18 cellular contexts compared by ENCODE assay signal in genomic region chr1:143721024-143721373, GRCh38.
DNase-seq lines count a peak whose midpoint lies in the region; ATAC-seq and TF ChIP-seq lines count a peak whose summit lies in the region.
"Had no signal": no experiment of that assay in that cellular context is flagged by ENCODE, and none has a peak within 500 bp of the region (broad histone marks: within the 10 kb centered on the region; RNA-seq: fewer than 3 reads in every experiment).

No MANE protein-coding gene starts in this region.

- CTCF ChIA-PET in Caco-2 (lab: Charles Lee), result no interaction called here

- no peak overlapping the region for H2BK120ac ChIP-seq in neuronal stem cell (ENCODE audit: low read depth, low read length)

- TF ChIP-seq CTCF in Caco-2 (IDR thresholded peaks at IDR 0.05; ENCODE audit: insufficient read depth in 1 of 2, low read depth in 1 of 2, low read length in 1 of 2, severe bottlenecking in 1 of 2, unreplicated experiment in 1 of 2) (no peak), breast epithelium (IDR thresholded peaks at IDR 0.05) (no peak)

- peak overlapping the region; percentile 95 for H3K9ac ChIP-seq in HUES6 (ENCODE audit: low read length)
- no peak overlapping the region for H3K9ac ChIP-seq in neuronal stem cell (ENCODE audit: low read depth, low read length, poor library complexity)
- H3K9ac ChIP-seq: BLaER1 had no signal

- intact Hi-C loops in Caco-2 (cut with micrococcal nuclease; ENCODE audit: unreplicated experiment), result no loop called here
- intact Hi-C loops in breast epithelium (cut with DNase I; ENCODE audit: low total_unique reads), result no loop called here

- H3K4me1 ChIP-seq in Caco-2 (0 out of 2 replicates have a peak, but pooled peaks cover 3% of the 10 kb centered on the region), HUES6 (ENCODE audit: control insufficient read depth, insufficient read depth, low read length) (peaks cover 11% of the 10 kb centered on the region), breast epithelium (no peaks in the 10 kb centered on the region), neuronal stem cell (ENCODE audit: control insufficient read depth in 2 of 2, insufficient read depth in 1 of 2, low read depth in 1 of 2, low read length in 2 of 2) (no peaks in the 10 kb centered on the region)
- H3K4me1 ChIP-seq: BLaER1, right lobe of liver had no signal

- no peak overlapping the region for H4K91ac ChIP-seq in neuronal stem cell (ENCODE audit: low read depth, low read length, poor library complexity)

- peak overlapping the region; percentile 3 for H2AFZ ChIP-seq in neuronal stem cell (ENCODE audit: low read length)

- H3K27ac ChIP-seq in HUES6 (ENCODE audit: low read depth, low read length) (no peak overlapping the region), breast epithelium (peak overlapping the region in 1 of 2 donors; percentile 48), neuronal stem cell (replicated peaks; ENCODE audit: low read length) (no peak overlapping the region)
- H3K27ac ChIP-seq: BLaER1, right lobe of liver, VCaP had no signal

- no peak overlapping the region for H3K23ac ChIP-seq in neuronal stem cell (ENCODE audit: low read depth, low read length, poor library complexity)

- no peak for TF ChIP-seq POLR2A in breast epithelium (IDR thresholded peaks at IDR 0.05)

- POLR2A ChIA-PET in Caco-2 (lab: Charles Lee), result no interaction called here

- no peak overlapping the region for H3K4me2 ChIP-seq in neuronal stem cell (ENCODE audit: insufficient read depth, low read length, poor library complexity, severe bottlenecking)
- H3K4me2 ChIP-seq: BLaER1 had no signal

- H3K4me3 ChIP-seq in Caco-2 (ENCODE audit: low read depth, low read length) (no peak overlapping the region), HUES6 (ENCODE audit: low read depth, low read length) (no peak overlapping the region), breast epithelium (peak overlapping the region in 2 of 3 donors; percentile 16 to 57), neuronal stem cell (ENCODE audit: low read length in 2 of 2) (no peak overlapping the region)
- H3K4me3 ChIP-seq: BLaER1 had no signal

- no peaks in the 10 kb centered on the region for H3K4me1 Mint-ChIP-seq in Caco-2 (ENCODE audit: low read depth, unreplicated experiment)

- no peak overlapping the region for H3K18ac ChIP-seq in neuronal stem cell (ENCODE audit: low read length)

- H4K8ac ChIP-seq in neuronal stem cell (ENCODE audit: low read depth, low read length), result no peak overlapping the region

- no peaks in the 10 kb centered on the region for H3K36me3 Mint-ChIP-seq in Caco-2 (ENCODE audit: insufficient read depth, unreplicated experiment)

- no peak overlapping the region for H3K4ac ChIP-seq in neuronal stem cell (ENCODE audit: low read length)

- H2BK12ac ChIP-seq in neuronal stem cell (ENCODE audit: low read length), result no peak overlapping the region

- H3K27me3 ChIP-seq in Caco-2 (replicated peaks; ENCODE audit: control insufficient read depth, insufficient read depth, low read length) (no peaks in the 10 kb centered on the region), HUES6 (ENCODE audit: control insufficient read depth, insufficient read depth, low read length) (no peaks in the 10 kb centered on the region), breast epithelium (no peaks in the 10 kb centered on the region), neuronal stem cell (ENCODE audit: control insufficient read depth in 3 of 3, insufficient read depth in 3 of 3, low read depth in 1 of 3, low read length in 3 of 3) (no peaks in the 10 kb centered on the region)
- H3K27me3 ChIP-seq: BLaER1, right lobe of liver had no signal

- WGBS in neuronal stem cell (ENCODE audit: extremely low coverage in 2 of 2, insufficient read length in 2 of 2, insufficient replicate concordance in 1 of 2), 2 donors, result no CpG with 5 or more reads among the region's 7 CpGs

- no peak overlapping the region for H2AK5ac ChIP-seq in neuronal stem cell (ENCODE audit: low read depth, low read length)

- H3K27ac Mint-ChIP-seq in Caco-2 (ENCODE audit: unreplicated experiment), result peak overlapping the region; percentile 84

- H3K36me3 ChIP-seq in Caco-2 (ENCODE audit: control insufficient read depth, insufficient read depth, low read length), result no peaks in the 10 kb centered on the region
- no peaks in the 10 kb centered on the region for H3K36me3 ChIP-seq in HUES6 (ENCODE audit: control insufficient read depth, insufficient read depth, low read length)
- H3K36me3 ChIP-seq in breast epithelium, result no peaks in the 10 kb centered on the region
- H3K36me3 ChIP-seq in neuronal stem cell (replicated peaks in 1 of 2; ENCODE audit: control insufficient read depth in 2 of 2, insufficient read depth in 2 of 2, low read length in 2 of 2), result no peaks in the 10 kb centered on the region
- H3K36me3 ChIP-seq: BLaER1, right lobe of liver had no signal

- H3K9me3 Mint-ChIP-seq in Caco-2 (ENCODE audit: unreplicated experiment), result no peaks in the 10 kb centered on the region

- no peak for ATAC-seq in HG02884 (IDR thresholded peaks at IDR 0.05; ENCODE audit: unreplicated experiment)
- ATAC-seq: Panc1 had no signal

- H3K79me1 ChIP-seq in neuronal stem cell (ENCODE audit: low read depth, low read length), result no peaks in the 10 kb centered on the region

- no TSS peak for BruUV-seq in Caco-2 (replicated peaks; lab: Mats Ljungman, UMichigan)

- H3K4me3 Mint-ChIP-seq in Caco-2 (ENCODE audit: unreplicated experiment), result peak overlapping the region; percentile 52

- no peaks in the 10 kb centered on the region for H3K9me3 ChIP-seq in Caco-2
- no peaks in the 10 kb centered on the region for H3K9me3 ChIP-seq in HUES6 (ENCODE audit: control insufficient read depth, insufficient read depth, low read depth, low read length)
- H3K9me3 ChIP-seq in breast epithelium, result no peaks in the 10 kb centered on the region
- no peaks in the 10 kb centered on the region for H3K9me3 ChIP-seq in neuronal stem cell (replicated peaks in 1 of 2; ENCODE audit: control insufficient read depth in 2 of 2, insufficient read depth in 1 of 2, low read depth in 1 of 2, low read length in 2 of 2)
- H3K9me3 ChIP-seq: BLaER1, right lobe of liver had no signal

- H2BK5ac ChIP-seq in neuronal stem cell (ENCODE audit: low read length), result no peak overlapping the region

- no peak overlapping the region for H2BK15ac ChIP-seq in neuronal stem cell (ENCODE audit: low read length)

- no peak for DNase-seq in Caco-2
- no peak for DNase-seq in breast epithelium (ENCODE audit: low spot score in 2 of 2)
- DNase-seq in neuronal stem cell (ENCODE audit: low spot score), result no peak
- no peak for DNase-seq in effector CD8-positive, alpha-beta T cell (lab: John Stamatoyannopoulos, UW)
- no peak for DNase-seq in activated CD4-positive, CD25-positive, alpha-beta regulatory T cell (lab: John Stamatoyannopoulos, UW)
- DNase-seq in NCI-H1417 treated with DMSO at 0.1 percent for 48 hours (lab: John Stamatoyannopoulos, UW), result no peak
- DNase-seq: activated naive CD4-positive, alpha-beta T cell treated with Interleukin-2 at 50 U/mL for 16 hours; cortex of kidney; DMS153; KBM-7; NCI-H1417; stimulated activated CD4-positive, alpha-beta T cell treated with anti-CD3 and anti-CD28 coated beads, Interleukin-4, amount 100 ng/mL, for 24 hours had no signal

- H3K27me3 Mint-ChIP-seq in Caco-2 (ENCODE audit: insufficient read depth, unreplicated experiment), result no peaks in the 10 kb centered on the region

- no peak overlapping the region for H3K14ac ChIP-seq in neuronal stem cell (ENCODE audit: low read length)

Comparison
In these comparisons a context has a peak if more than half of its experiments do, and no peak if none do; other contexts are left out.
1. H3K4me3 ChIP-seq: peak in breast epithelium (2 of 3); none in Caco-2 (single experiment), HUES6 (single experiment) and neuronal stem cell (0 of 2).